Comparison of ENCODE assay signal across 16 cellular contexts in the genomic region with DNA sequence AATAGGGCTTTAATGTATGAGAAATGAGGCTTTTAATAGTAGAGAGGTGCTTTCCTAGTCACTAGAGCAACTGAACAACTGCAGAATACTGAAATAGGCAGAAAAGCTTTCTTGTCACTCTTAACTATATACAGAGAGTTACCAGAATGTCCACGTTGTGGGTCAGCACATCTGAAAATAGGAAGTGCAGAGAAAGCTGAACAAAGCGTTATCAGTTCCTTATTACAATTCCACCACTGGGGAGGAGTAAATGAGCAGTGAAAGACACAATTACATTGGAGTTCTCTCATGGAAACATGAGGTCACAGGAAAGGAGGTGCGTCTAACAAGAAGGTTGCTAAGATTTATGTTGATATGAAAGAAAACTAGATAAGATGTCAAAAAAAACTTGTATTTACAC.
"Had no signal": no experiment of that assay in that cellular context is flagged by ENCODE, and none has a peak within 500 bp of the region (broad histone marks: within the 10 kb centered on the region; RNA-seq: fewer than 3 reads in every experiment).

No MANE protein-coding gene starts in this region.

- H3K27me3 ChIP-seq: sigmoid colon, stomach, thyroid gland had no signal

- FAIRE-seq: keratinocyte had no signal

- H3K9me3 ChIP-seq: lower lobe of right lung, prostate gland, sigmoid colon, stomach, thyroid gland had no signal

- H3K4me1 ChIP-seq: lower lobe of right lung, parathyroid adenoma, prostate gland, stomach, thyroid gland had no signal

- DNase-seq: dorsolateral prefrontal cortex; effector CD4-positive, alpha-beta T cell; left ventricle myocardium superior; lower lobe of right lung; natural killer cell; right cardiac atrium; sigmoid colon; stimulated activated CD4-positive, alpha-beta T cell treated with anti-CD3 and anti-CD28 coated beads, Interleukin-2, amount 100 ng/mL, for 24 hours; stimulated activated CD4-positive, alpha-beta T cell treated with anti-CD3 and anti-CD28 coated beads, Interleukin-4, amount 100 ng/mL, for 24 hours; stimulated activated naive CD4-positive, alpha-beta T cell treated with Interleukin-2 at 50 U/mL for 16 hours; stomach; thyroid gland had no signal

- H3K27ac ChIP-seq: dorsolateral prefrontal cortex, lower lobe of right lung, parathyroid adenoma, prostate gland, sigmoid colon, stomach, thyroid gland had no signal

- H3K36me3 ChIP-seq: lower lobe of right lung, prostate gland, sigmoid colon, stomach, thyroid gland had no signal

- H3K4me3 ChIP-seq: dorsolateral prefrontal cortex, lower lobe of right lung, prostate gland, sigmoid colon, stomach, thyroid gland had no signal

- ATAC-seq: left ventricle myocardium superior; lower lobe of right lung; natural killer cell; stimulated activated effector memory CD8-positive, alpha-beta T cell treated with anti-CD3 and anti-CD28 coated beads, Interleukin-12 subunit alpha, Interleukin-12 subunit beta, amount 100 ng/mL, for 72 hours had no signal
